ENCODE assay signal across 8 cellular contexts in genomic region chr2:47069628-47070154, GRCh38.
DNase-seq lines count a peak whose midpoint lies in the region; ATAC-seq, FAIRE-seq and TF ChIP-seq lines count a peak whose summit lies in the region.

No MANE protein-coding gene starts in this region.

- FAIRE-seq in HTR-8/SVneo (lab: Jason Lieb, UNC): peak; percentile 90

- 19 to 26% methylated on average over 3 to 4 of the region's 6 CpGs for WGBS in tibial nerve, 2 donors

- no peaks in the 10 kb centered on the region for H3K9me3 ChIP-seq in tibial nerve

- DNase-seq in HTR-8/SVneo (ENCODE audit: insufficient read length, low spot score): peak; percentile 77
- DNase-seq in caudate nucleus (lab: John Stamatoyannopoulos, UW): peak in 25 of 61 donors; percentile 14 to 90 (median 40)
- peak; percentile 92 for DNase-seq in left kidney (ENCODE audit: low read depth, low spot score)
- DNase-seq in tibial nerve (ENCODE audit: low spot score in 2 of 2): peak in 1 of 2 donors; percentile 49
- DNase-seq in stimulated activated naive CD8-positive, alpha-beta T cell treated with anti-CD3 and anti-CD28 coated beads, Interleukin-15, Interleukin-2, amounts not matched to agents 100 U/mL and 50 U/mL, for 24 hours: no peak
- DNase-seq in activated naive CD4-positive, alpha-beta T cell treated with anti-CD3 and anti-CD28 coated beads, Interleukin-2, amount 50 U/mL, for 16 hours: no peak
- no peak for DNase-seq in midbrain (lab: John Stamatoyannopoulos, UW)

- TF ChIP-seq EP300 in tibial nerve (IDR thresholded peaks at IDR 0.05): peak; percentile 37 to 39

- TF ChIP-seq CTCF in tibial nerve (IDR thresholded peaks at IDR 0.05): no peak

- no peaks in the 10 kb centered on the region for H3K27me3 ChIP-seq in tibial nerve

- ATAC-seq in GM21825 (IDR thresholded peaks at IDR 0.05; ENCODE audit: unreplicated experiment): no peak
- ATAC-seq in stimulated activated naive CD8-positive, alpha-beta T cell treated with anti-CD3 and anti-CD28 coated beads, Interleukin-15, Interleukin-2, amounts not matched to agents 100 U/mL and 50 U/mL, for 24 hours: no peak

- H3K4me1 ChIP-seq in tibial nerve: peaks cover 7 to 99% (median 78%) of the 10 kb centered on the region in 4 donors

- H3K36me3 ChIP-seq in tibial nerve: peaks cover 0 to 7% (median 0%) of the 10 kb centered on the region in 3 donors

- H3K4me3 ChIP-seq in tibial nerve: no peak overlapping the region

- peak overlapping the region; percentile 97 for H3K27ac ChIP-seq in caudate nucleus (ENCODE audit: low read depth, low read length)
- peak overlapping the region; percentile 76 to 96 (median 84) for H3K27ac ChIP-seq in tibial nerve

- no peak for TF ChIP-seq POLR2A in tibial nerve (IDR thresholded peaks at IDR 0.05)

Comparison
In these comparisons a context has a peak if more than half of its experiments do, and no peak if none do; other contexts are left out.
1. DNase-seq: peak in HTR-8/SVneo (single experiment) and left kidney (single experiment); none in stimulated activated naive CD8-positive, alpha-beta T cell treated with anti-CD3 and anti-CD28 coated beads, Interleukin-15, Interleukin-2, amounts not matched to agents 100 U/mL and 50 U/mL, for 24 hours (single experiment), activated naive CD4-positive, alpha-beta T cell treated with anti-CD3 and anti-CD28 coated beads, Interleukin-2, amount 50 U/mL, for 16 hours (single experiment) and midbrain (single experiment).